1 cellular context compared by ENCODE assay signal in the genomic region with DNA sequence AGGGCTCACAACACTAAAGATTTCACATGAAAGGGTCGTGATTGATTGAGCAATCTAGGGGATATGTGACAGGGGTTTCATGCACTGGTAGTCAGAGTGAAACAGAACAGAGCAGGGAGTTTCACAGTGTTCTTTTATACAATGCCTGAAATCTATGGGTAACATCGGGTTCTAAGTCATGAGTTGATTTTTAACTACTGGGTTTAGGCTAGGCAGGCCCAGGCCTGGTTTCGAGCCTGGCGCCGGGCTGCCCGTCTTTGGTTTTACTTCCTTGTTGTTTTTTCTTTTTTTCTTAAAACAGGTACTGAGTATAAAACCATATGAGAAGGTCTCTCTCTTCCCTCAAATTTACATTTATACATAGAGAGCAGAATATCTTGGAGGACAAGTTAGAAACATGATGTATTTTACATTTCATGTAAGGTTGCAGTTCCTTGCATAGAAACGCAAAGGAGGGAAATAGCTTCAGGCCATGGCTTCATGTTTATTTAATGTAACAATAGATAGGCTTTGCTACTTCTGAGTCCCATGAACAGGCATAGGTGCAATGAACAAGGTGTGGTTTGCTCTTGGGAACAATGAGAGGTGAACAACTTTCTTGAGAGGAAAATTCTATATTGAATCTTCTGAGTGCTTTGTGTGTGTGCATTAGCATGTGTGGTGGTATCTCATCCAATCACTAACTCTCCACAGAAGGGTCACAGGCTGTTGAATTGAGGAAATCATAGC.
TF ChIP-seq lines count a peak whose summit lies in the region.

No MANE protein-coding gene starts in this region.

TF ChIP-seq in GM23338, 12 proteins besides CTCF, POLR2A, EP300 and RAD21 (continued from another document):
- TF ChIP-seq, protein P1, sequence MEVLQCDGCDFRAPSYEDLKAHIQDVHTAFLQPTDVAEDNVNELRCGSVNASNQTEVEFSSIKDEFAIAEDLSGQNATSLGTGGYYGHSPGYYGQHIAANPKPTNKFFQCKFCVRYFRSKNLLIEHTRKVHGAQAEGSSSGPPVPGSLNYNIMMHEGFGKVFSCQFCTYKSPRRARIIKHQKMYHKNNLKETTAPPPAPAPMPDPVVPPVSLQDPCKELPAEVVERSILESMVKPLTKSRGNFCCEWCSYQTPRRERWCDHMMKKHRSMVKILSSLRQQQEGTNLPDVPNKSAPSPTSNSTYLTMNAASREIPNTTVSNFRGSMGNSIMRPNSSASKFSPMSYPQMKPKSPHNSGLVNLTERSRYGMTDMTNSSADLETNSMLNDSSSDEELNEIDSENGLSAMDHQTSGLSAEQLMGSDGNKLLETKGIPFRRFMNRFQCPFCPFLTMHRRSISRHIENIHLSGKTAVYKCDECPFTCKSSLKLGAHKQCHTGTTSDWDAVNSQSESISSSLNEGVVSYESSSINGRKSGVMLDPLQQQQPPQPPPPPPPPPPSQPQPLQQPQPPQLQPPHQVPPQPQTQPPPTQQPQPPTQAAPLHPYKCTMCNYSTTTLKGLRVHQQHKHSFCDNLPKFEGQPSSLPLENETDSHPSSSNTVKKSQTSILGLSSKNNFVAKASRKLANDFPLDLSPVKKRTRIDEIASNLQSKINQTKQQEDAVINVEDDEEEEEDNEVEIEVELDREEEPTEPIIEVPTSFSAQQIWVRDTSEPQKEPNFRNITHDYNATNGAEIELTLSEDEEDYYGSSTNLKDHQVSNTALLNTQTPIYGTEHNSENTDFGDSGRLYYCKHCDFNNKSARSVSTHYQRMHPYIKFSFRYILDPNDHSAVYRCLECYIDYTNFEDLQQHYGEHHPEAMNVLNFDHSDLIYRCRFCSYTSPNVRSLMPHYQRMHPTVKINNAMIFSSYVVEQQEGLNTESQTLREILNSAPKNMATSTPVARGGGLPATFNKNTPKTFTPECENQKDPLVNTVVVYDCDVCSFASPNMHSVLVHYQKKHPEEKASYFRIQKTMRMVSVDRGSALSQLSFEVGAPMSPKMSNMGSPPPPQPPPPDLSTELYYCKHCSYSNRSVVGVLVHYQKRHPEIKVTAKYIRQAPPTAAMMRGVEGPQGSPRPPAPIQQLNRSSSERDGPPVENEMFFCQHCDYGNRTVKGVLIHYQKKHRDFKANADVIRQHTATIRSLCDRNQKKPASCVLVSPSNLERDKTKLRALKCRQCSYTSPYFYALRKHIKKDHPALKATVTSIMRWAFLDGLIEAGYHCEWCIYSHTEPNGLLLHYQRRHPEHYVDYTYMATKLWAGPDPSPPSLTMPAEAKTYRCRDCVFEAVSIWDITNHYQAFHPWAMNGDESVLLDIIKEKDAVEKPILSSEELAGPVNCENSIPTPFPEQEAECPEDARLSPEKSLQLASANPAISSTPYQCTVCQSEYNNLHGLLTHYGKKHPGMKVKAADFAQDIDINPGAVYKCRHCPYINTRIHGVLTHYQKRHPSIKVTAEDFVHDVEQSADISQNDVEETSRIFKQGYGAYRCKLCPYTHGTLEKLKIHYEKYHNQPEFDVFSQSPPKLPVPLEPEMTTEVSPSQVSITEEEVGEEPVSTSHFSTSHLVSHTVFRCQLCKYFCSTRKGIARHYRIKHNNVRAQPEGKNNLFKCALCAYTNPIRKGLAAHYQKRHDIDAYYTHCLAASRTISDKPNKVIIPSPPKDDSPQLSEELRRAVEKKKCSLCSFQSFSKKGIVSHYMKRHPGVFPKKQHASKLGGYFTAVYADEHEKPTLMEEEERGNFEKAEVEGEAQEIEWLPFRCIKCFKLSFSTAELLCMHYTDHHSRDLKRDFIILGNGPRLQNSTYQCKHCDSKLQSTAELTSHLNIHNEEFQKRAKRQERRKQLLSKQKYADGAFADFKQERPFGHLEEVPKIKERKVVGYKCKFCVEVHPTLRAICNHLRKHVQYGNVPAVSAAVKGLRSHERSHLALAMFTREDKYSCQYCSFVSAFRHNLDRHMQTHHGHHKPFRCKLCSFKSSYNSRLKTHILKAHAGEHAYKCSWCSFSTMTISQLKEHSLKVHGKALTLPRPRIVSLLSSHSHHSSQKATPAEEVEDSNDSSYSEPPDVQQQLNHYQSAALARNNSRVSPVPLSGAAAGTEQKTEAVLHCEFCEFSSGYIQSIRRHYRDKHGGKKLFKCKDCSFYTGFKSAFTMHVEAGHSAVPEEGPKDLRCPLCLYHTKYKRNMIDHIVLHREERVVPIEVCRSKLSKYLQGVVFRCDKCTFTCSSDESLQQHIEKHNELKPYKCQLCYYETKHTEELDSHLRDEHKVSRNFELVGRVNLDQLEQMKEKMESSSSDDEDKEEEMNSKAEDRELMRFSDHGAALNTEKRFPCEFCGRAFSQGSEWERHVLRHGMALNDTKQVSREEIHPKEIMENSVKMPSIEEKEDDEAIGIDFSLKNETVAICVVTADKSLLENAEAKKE (CRISPR knock-in tag; IDR thresholded peaks at IDR 0.05): no peak
- TF ChIP-seq, protein P2, sequence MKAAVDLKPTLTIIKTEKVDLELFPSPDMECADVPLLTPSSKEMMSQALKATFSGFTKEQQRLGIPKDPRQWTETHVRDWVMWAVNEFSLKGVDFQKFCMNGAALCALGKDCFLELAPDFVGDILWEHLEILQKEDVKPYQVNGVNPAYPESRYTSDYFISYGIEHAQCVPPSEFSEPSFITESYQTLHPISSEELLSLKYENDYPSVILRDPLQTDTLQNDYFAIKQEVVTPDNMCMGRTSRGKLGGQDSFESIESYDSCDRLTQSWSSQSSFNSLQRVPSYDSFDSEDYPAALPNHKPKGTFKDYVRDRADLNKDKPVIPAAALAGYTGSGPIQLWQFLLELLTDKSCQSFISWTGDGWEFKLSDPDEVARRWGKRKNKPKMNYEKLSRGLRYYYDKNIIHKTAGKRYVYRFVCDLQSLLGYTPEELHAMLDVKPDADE (IDR thresholded peaks at IDR 0.05): no peak
- TF ChIP-seq, protein P3, sequence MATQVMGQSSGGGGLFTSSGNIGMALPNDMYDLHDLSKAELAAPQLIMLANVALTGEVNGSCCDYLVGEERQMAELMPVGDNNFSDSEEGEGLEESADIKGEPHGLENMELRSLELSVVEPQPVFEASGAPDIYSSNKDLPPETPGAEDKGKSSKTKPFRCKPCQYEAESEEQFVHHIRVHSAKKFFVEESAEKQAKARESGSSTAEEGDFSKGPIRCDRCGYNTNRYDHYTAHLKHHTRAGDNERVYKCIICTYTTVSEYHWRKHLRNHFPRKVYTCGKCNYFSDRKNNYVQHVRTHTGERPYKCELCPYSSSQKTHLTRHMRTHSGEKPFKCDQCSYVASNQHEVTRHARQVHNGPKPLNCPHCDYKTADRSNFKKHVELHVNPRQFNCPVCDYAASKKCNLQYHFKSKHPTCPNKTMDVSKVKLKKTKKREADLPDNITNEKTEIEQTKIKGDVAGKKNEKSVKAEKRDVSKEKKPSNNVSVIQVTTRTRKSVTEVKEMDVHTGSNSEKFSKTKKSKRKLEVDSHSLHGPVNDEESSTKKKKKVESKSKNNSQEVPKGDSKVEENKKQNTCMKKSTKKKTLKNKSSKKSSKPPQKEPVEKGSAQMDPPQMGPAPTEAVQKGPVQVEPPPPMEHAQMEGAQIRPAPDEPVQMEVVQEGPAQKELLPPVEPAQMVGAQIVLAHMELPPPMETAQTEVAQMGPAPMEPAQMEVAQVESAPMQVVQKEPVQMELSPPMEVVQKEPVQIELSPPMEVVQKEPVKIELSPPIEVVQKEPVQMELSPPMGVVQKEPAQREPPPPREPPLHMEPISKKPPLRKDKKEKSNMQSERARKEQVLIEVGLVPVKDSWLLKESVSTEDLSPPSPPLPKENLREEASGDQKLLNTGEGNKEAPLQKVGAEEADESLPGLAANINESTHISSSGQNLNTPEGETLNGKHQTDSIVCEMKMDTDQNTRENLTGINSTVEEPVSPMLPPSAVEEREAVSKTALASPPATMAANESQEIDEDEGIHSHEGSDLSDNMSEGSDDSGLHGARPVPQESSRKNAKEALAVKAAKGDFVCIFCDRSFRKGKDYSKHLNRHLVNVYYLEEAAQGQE (IDR thresholded peaks at IDR 0.05; ENCODE audit: unreplicated experiment): no peak
